11 cellular contexts compared by ENCODE assay signal in genomic region chr16:12802048-12802447, GRCh38. TPM values are rescaled to one million over a fixed set of nuclear protein-coding genes. Genes with fewer than 3 reads are reported as not detected.
A peak's percentile ranks its signal among the peaks of the same experiment; 100 is the strongest.
DNase-seq lines count a peak whose midpoint lies in the region; ATAC-seq and TF ChIP-seq lines count a peak whose summit lies in the region.
"Had no signal": no experiment of that assay in that cellular context is flagged by ENCODE, and none has a peak within 500 bp of the region (broad histone marks: within the 10 kb centered on the region; RNA-seq: fewer than 3 reads in every experiment).

No MANE protein-coding gene starts in this region.

- H3K4me1 Mint-ChIP-seq in stimulated activated naive CD8-positive, alpha-beta T cell treated with anti-CD3 and anti-CD28 coated beads, Interleukin-15, Interleukin-2, amounts not matched to agents 100 ng/mL and 50 ng/mL, for 24 hours (ENCODE audit: low read depth): peaks cover 40% of the 10 kb centered on the region
- H3K4me1 Mint-ChIP-seq in brain (peaks cover 28% of the 10 kb centered on the region), mesothelial cell of epicardium (peaks cover 25% of the 10 kb centered on the region)

- H3K4me3 ChIP-seq in aorta (ENCODE audit: low read length in 2 of 2): no peak overlapping the region

- H3K9me3 Mint-ChIP-seq in stimulated activated naive CD8-positive, alpha-beta T cell treated with anti-CD3 and anti-CD28 coated beads, Interleukin-15, Interleukin-2, amounts not matched to agents 100 ng/mL and 50 ng/mL, for 24 hours: no peaks in the 10 kb centered on the region
- H3K9me3 Mint-ChIP-seq in brain (peaks cover 0 to 12% (median 0%) of the 10 kb centered on the region in 5 experiments), mesothelial cell of epicardium (no peaks in the 10 kb centered on the region)

- peaks cover 6% of the 10 kb centered on the region for H3K36me3 Mint-ChIP-seq in stimulated activated naive CD8-positive, alpha-beta T cell treated with anti-CD3 and anti-CD28 coated beads, Interleukin-15, Interleukin-2, amounts not matched to agents 100 ng/mL and 50 ng/mL, for 24 hours (ENCODE audit: low read depth)
- H3K36me3 Mint-ChIP-seq in brain (no peaks in the 10 kb centered on the region), mesothelial cell of epicardium (no peaks in the 10 kb centered on the region)

- H3K27ac ChIP-seq in aorta (ENCODE audit: low read depth in 1 of 2, low read length in 2 of 2): peak overlapping the region; percentile 18 to 30
- H3K27ac ChIP-seq: cardiac muscle cell had no signal

- WGBS in aorta, 2 donors: 88 to 89% methylated on average over 9 of the region's 9 CpGs

- DNase-seq in stimulated activated naive CD8-positive, alpha-beta T cell treated with anti-CD3 and anti-CD28 coated beads, Interleukin-15, Interleukin-2, amounts not matched to agents 100 U/mL and 50 U/mL, for 24 hours: no peak
- DNase-seq in mesothelial cell of epicardium (ENCODE audit: low spot score in 2 of 2, unreplicated experiment in 2 of 2) (no peak), aorta (no peak), HPDE6-E6E7 (ENCODE audit: extremely low spot score) (no peak), NCI-H446 treated with DMSO at 0.1 percent for 48 hours (lab: John Stamatoyannopoulos, UW) (no peak)
- DNase-seq in stimulated activated CD4-positive, alpha-beta T cell treated with anti-CD3 and anti-CD28 coated beads, Interleukin-1b, Interleukin-23, amount 100 ng/mL, for 48 hours: no peak
- DNase-seq: Calu3, NCI-H69 had no signal

- ATAC-seq in stimulated activated naive CD8-positive, alpha-beta T cell treated with anti-CD3 and anti-CD28 coated beads, Interleukin-15, Interleukin-2, amounts not matched to agents 100 U/mL and 50 U/mL, for 24 hours: no peak
- no peak for ATAC-seq in aorta (ENCODE audit: low FRiP score)

- H3K27me3 Mint-ChIP-seq in stimulated activated naive CD8-positive, alpha-beta T cell treated with anti-CD3 and anti-CD28 coated beads, Interleukin-15, Interleukin-2, amounts not matched to agents 100 ng/mL and 50 ng/mL, for 24 hours: no peaks in the 10 kb centered on the region
- H3K27me3 Mint-ChIP-seq in brain (peaks cover 3% of the 10 kb centered on the region), mesothelial cell of epicardium (ENCODE audit: low read depth) (no peaks in the 10 kb centered on the region)

- H3K4me1 ChIP-seq in aorta (ENCODE audit: control insufficient read depth in 1 of 2, insufficient read depth in 2 of 2, low read length in 2 of 2): peaks cover 0 to 3% of the 10 kb centered on the region in 2 donors

- peak overlapping the region; percentile 72 for H3K27ac Mint-ChIP-seq in stimulated activated naive CD8-positive, alpha-beta T cell treated with anti-CD3 and anti-CD28 coated beads, Interleukin-15, Interleukin-2, amounts not matched to agents 100 ng/mL and 50 ng/mL, for 24 hours
- H3K27ac Mint-ChIP-seq in brain (peak overlapping the region in 3 of 5 experiments; percentile 36 to 74 (median 73)), mesothelial cell of epicardium (peak overlapping the region; percentile 89)

- H3K27me3 ChIP-seq in aorta (ENCODE audit: control insufficient read depth in 1 of 2, insufficient read depth in 2 of 2, low read length in 1 of 2): no peaks in the 10 kb centered on the region
- H3K27me3 ChIP-seq: cardiac muscle cell had no signal

- no peaks in the 10 kb centered on the region for H3K36me3 ChIP-seq in aorta (ENCODE audit: control insufficient read depth in 1 of 2, insufficient read depth in 2 of 2, low read length in 1 of 2)
- H3K36me3 ChIP-seq: cardiac muscle cell had no signal

- peak overlapping the region; percentile 96 for H3K4me3 Mint-ChIP-seq in stimulated activated naive CD8-positive, alpha-beta T cell treated with anti-CD3 and anti-CD28 coated beads, Interleukin-15, Interleukin-2, amounts not matched to agents 100 ng/mL and 50 ng/mL, for 24 hours
- H3K4me3 Mint-ChIP-seq in brain: peak overlapping the region; percentile 53 to 97 (median 87)
- H3K4me3 Mint-ChIP-seq in mesothelial cell of epicardium: peak overlapping the region; percentile 86

- intact Hi-C loops in aorta (cut with DNase I): loop anchor here (10.0 kb wide), 2 partner anchors 313 to 707 kb away; no protein-coding TSS in a partner anchor

- TF ChIP-seq CTCF in brain (conservative IDR thresholded peaks at IDR 0.05) (no peak), mesothelial cell of epicardium (IDR thresholded peaks at IDR 0.05; ENCODE audit: unreplicated experiment) (no peak)

- no peaks in the 10 kb centered on the region for H3K9me3 ChIP-seq in aorta (ENCODE audit: control insufficient read depth, low read length)

RNA-seq across cellular contexts. Expression of gene CPPED1, which starts 1.6 kb away (rescaled TPM):
- polyA plus RNA-seq in brain (ENCODE audit: insufficient read depth, low read depth, low replicate concordance): 23.9 TPM
- 7.7 to 8.7 TPM (median 7.8 TPM) in 3 replicates for total RNA-seq in mesothelial cell of epicardium
- 10 to 100 TPM; 19.4 to 20.2 TPM for total RNA-seq in aorta
- polyA plus RNA-seq in aorta: 10 to 100 TPM; 16.9 to 25.3 TPM
- total RNA-seq: Calu3 had no signal
